Comparison of ENCODE assay signal across 15 cellular contexts in the genomic region with DNA sequence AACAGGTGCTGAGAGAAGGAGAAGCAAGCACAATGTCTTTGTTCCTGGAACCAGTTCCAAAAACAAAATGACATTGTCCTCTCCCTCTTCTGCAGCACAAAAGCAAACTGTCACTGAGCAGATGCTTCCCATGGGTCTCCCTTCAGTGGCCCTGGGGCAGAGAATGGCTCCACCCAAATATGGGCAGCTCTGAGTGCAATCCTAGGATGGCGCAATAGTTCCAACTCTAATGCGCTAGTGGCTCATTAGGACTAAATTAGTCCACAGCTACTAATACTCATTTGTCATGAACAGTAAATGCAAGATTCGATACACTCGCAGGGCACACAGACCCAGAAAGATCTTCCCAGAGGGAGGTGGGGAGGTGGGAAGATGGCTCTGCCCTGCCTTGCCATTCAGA.
DNase-seq lines count a peak whose midpoint lies in the region; ATAC-seq, FAIRE-seq and TF ChIP-seq lines count a peak whose summit lies in the region.
"Had no signal": no experiment of that assay in that cellular context is flagged by ENCODE, and none has a peak within 500 bp of the region (broad histone marks: within the 10 kb centered on the region; RNA-seq: fewer than 3 reads in every experiment).

No MANE protein-coding gene starts in this region.

- H3K18ac ChIP-seq in IMR-90 (ENCODE audit: low read depth, low read length) = no peak overlapping the region

- no peaks in the 10 kb centered on the region for H3K79me1 ChIP-seq in IMR-90 (ENCODE audit: low read depth in 1 of 2, low read length in 2 of 2)

- H4K8ac ChIP-seq in IMR-90 (ENCODE audit: low read depth in 2 of 2, low read length in 2 of 2) = no peak overlapping the region

- no peak for TF ChIP-seq CTCF in IMR-90 (conservative IDR thresholded peaks at IDR 0.05; ENCODE audit: low read depth, low read length)

- FAIRE-seq in GM19239 (lab: Jason Lieb, UNC) = no peak

- no peak overlapping the region for H3K56ac ChIP-seq in IMR-90 (ENCODE audit: extremely low read depth, insufficient read depth, low read length)

- no peak overlapping the region for H4K91ac ChIP-seq in IMR-90 (ENCODE audit: insufficient read depth, low read depth, low read length)

- H2BK5ac ChIP-seq in IMR-90 (ENCODE audit: low read depth, low read length, poor library complexity, severe bottlenecking) = no peak overlapping the region

- no peaks in the 10 kb centered on the region for H3K36me3 ChIP-seq in IMR-90 (ENCODE audit: control insufficient read depth, insufficient read depth, low read length)
- H3K36me3 ChIP-seq: BLaER1 treated with 17β-estradiol and CSF1 and Interleukin-3, amounts not matched to agents 10 nM and 100 nM; HAP-1 had no signal

- in situ Hi-C loops in IMR-90 (cut with MboI; ENCODE audit: low sequenced_read_pairs) = no loop called here

- no peak for TF ChIP-seq POLR2A in IMR-90 (IDR thresholded peaks at IDR 0.05; ENCODE audit: low read depth, low read length)

- WGBS in IMR-90 (ENCODE audit: extremely low coverage in 2 of 2, insufficient read length in 1 of 2), 2 experiments = no CpG with 5 or more reads among the region's 4 CpGs

- H3K4ac ChIP-seq in IMR-90 (ENCODE audit: low read depth, low read length) = no peak overlapping the region

- CTCF ChIA-PET in IMR-90 (lab: Yijun Ruan, JAX) = no interaction called here

- no peaks in the 10 kb centered on the region for H3K9me1 ChIP-seq in IMR-90 (ENCODE audit: insufficient read depth, low read length)

- BruUV-seq in IMR-90 (replicated peaks; lab: Mats Ljungman, UMichigan) = no TSS peak

- no peak overlapping the region for H3K4me3 ChIP-seq in IMR-90 (ENCODE audit: insufficient read depth, low read depth, low read length)
- H3K4me3 ChIP-seq: BLaER1 treated with 17β-estradiol and CSF1 and Interleukin-3, amounts not matched to agents 10 nM and 100 nM; HAP-1 had no signal

- H4K5ac ChIP-seq in IMR-90 (ENCODE audit: low read depth, low read length) = no peak overlapping the region

- no peak overlapping the region for H2AK5ac ChIP-seq in IMR-90 (ENCODE audit: low read depth, low read length)

- H3K14ac ChIP-seq in IMR-90 (replicated peaks; ENCODE audit: low read depth, low read length) = no peak overlapping the region

- H2AFZ ChIP-seq in IMR-90 (replicated peaks; ENCODE audit: low read length, poor library complexity) = no peak overlapping the region

- no peak overlapping the region for H3K4me2 ChIP-seq in IMR-90 (ENCODE audit: low read depth, low read length)
- H3K4me2 ChIP-seq: BLaER1 treated with 17β-estradiol and CSF1 and Interleukin-3, amounts not matched to agents 10 nM and 100 nM had no signal

- no peak overlapping the region for H2BK15ac ChIP-seq in IMR-90 (ENCODE audit: low read depth, low read length)

- no peak overlapping the region for H2AK9ac ChIP-seq in IMR-90 (replicated peaks; ENCODE audit: low read depth, low read length, poor library complexity)

- H3K4me1 ChIP-seq in IMR-90 (ENCODE audit: control insufficient read depth, insufficient read depth, low read length) = no peaks in the 10 kb centered on the region
- H3K4me1 ChIP-seq: BLaER1 treated with 17β-estradiol and CSF1 and Interleukin-3, amounts not matched to agents 10 nM and 100 nM; HAP-1 had no signal

- intact Hi-C loops in IMR-90 (cut with micrococcal nuclease) = no loop called here

- no peaks in the 10 kb centered on the region for H3K27me3 ChIP-seq in IMR-90 (ENCODE audit: control insufficient read depth, insufficient read depth, low read length)
- H3K27me3 ChIP-seq: BLaER1 treated with 17β-estradiol and CSF1 and Interleukin-3, amounts not matched to agents 10 nM and 100 nM had no signal

- TF ChIP-seq RAD21 in IMR-90 (IDR thresholded peaks at IDR 0.05; ENCODE audit: low read length) = no peak

- H3K23ac ChIP-seq in IMR-90 (ENCODE audit: low read depth, low read length) = no peak overlapping the region

- H2BK120ac ChIP-seq in IMR-90 (ENCODE audit: low read depth, low read length) = no peak overlapping the region

- no peak overlapping the region for H3K9ac ChIP-seq in IMR-90 (ENCODE audit: low read depth, low read length)
- H3K9ac ChIP-seq: BLaER1 treated with 17β-estradiol and CSF1 and Interleukin-3, amounts not matched to agents 10 nM and 100 nM had no signal

- dilution Hi-C loops in IMR-90 (cut with HindIII; ENCODE audit: low sequenced_read_pairs, unreplicated experiment) = no loop called here

- no peak overlapping the region for H2BK20ac ChIP-seq in IMR-90 (ENCODE audit: low read depth, low read length)

- H3K9me3 ChIP-seq in IMR-90 (ENCODE audit: control insufficient read depth, insufficient read depth, low read length) = peaks cover under 1% of the 10 kb centered on the region; the same call in 1 of the 2 replicates
- H3K9me3 ChIP-seq: HAP-1 had no signal

- no peak overlapping the region for H3K27ac ChIP-seq in IMR-90 (ENCODE audit: insufficient read depth, low read length)
- H3K27ac ChIP-seq: BLaER1 treated with 17β-estradiol and CSF1 and Interleukin-3, amounts not matched to agents 10 nM and 100 nM had no signal

- ATAC-seq in IMR-90 (ENCODE audit: low read depth) (no peak), esophagus mucosa (peak; percentile 67)

- DNase-seq in NCI-H345 (lab: John Stamatoyannopoulos, UW) (peak; percentile 8), NCI-H345 treated with DMSO at 0.1 percent for 48 hours (lab: John Stamatoyannopoulos, UW; ENCODE audit: unreplicated experiment) (no peak), IMR-90 (no peak), NCI-H69 (lab: John Stamatoyannopoulos, UW) (peak; percentile 100), SW480 (ENCODE audit: low spot score) (no peak), NCI-H187 (lab: John Stamatoyannopoulos, UW) (no peak), GM19239 (ENCODE audit: insufficient read length, low spot score) (no peak)
- DNase-seq: 8988T; ACHN; CD4-positive, CD25-positive, alpha-beta regulatory T cell; DMS53; GOT3 had no signal

- no peaks in the 10 kb centered on the region for H4K20me1 ChIP-seq in IMR-90 (ENCODE audit: insufficient read depth, low read length)
- H4K20me1 ChIP-seq: BLaER1 treated with 17β-estradiol and CSF1 and Interleukin-3, amounts not matched to agents 10 nM and 100 nM had no signal

- POLR2A ChIA-PET in IMR-90 (lab: Charles Lee; ENCODE audit: unreplicated experiment) = no interaction called here

TF ChIP-seq in IMR-90, 13 proteins besides CTCF, POLR2A, EP300 and RAD21:
- TF ChIP-seq RCOR1 (IDR thresholded peaks at IDR 0.05; ENCODE audit: insufficient replicate concordance, low read length) (no peak), MAFK (IDR thresholded peaks at IDR 0.05; ENCODE audit: low read depth, low read length) (no peak), CEBPB (IDR thresholded peaks at IDR 0.05; ENCODE audit: low read depth, low read length) (peak; percentile 64), CHD1 (IDR thresholded peaks at IDR 0.05; ENCODE audit: low read depth, low read length) (no peak), NFE2L2 (IDR thresholded peaks at IDR 0.05; ENCODE audit: low read depth, low read length) (no peak), FOS (IDR thresholded peaks at IDR 0.05; ENCODE audit: low read depth, low read length) (no peak), MAZ (IDR thresholded peaks at IDR 0.05; ENCODE audit: borderline replicate concordance, low read depth, low read length) (no peak)
- TF ChIP-seq, protein P1, sequence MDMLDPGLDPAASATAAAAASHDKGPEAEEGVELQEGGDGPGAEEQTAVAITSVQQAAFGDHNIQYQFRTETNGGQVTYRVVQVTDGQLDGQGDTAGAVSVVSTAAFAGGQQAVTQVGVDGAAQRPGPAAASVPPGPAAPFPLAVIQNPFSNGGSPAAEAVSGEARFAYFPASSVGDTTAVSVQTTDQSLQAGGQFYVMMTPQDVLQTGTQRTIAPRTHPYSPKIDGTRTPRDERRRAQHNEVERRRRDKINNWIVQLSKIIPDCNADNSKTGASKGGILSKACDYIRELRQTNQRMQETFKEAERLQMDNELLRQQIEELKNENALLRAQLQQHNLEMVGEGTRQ (IDR thresholded peaks at IDR 0.05; ENCODE audit: low read depth, low read length) = no peak
- TF ChIP-seq, protein P2, sequence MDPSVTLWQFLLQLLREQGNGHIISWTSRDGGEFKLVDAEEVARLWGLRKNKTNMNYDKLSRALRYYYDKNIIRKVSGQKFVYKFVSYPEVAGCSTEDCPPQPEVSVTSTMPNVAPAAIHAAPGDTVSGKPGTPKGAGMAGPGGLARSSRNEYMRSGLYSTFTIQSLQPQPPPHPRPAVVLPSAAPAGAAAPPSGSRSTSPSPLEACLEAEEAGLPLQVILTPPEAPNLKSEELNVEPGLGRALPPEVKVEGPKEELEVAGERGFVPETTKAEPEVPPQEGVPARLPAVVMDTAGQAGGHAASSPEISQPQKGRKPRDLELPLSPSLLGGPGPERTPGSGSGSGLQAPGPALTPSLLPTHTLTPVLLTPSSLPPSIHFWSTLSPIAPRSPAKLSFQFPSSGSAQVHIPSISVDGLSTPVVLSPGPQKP (IDR thresholded peaks at IDR 0.05; ENCODE audit: borderline replicate concordance, low read depth, low read length) = no peak

Comparison
In these comparisons a context has a peak if more than half of its experiments do, and no peak if none do; other contexts are left out.
1. DNase-seq: peak in NCI-H345 (single experiment) and NCI-H69 (single experiment); none in NCI-H345 treated with DMSO at 0.1 percent for 48 hours (single experiment), IMR-90 (single experiment), SW480 (single experiment), NCI-H187 (0 of 2) and GM19239 (single experiment).